In genomic region chr2:9590635-9591034, GRCh38 we compare ENCODE assay signal across 19 cellular contexts. TPM values are rescaled to one million over a fixed set of nuclear protein-coding genes. Genes with fewer than 3 reads are reported as not detected.
DNase-seq lines count a peak whose midpoint lies in the region; ATAC-seq, FAIRE-seq and TF ChIP-seq lines count a peak whose summit lies in the region.
"Had no signal": no experiment of that assay in that cellular context is flagged by ENCODE, and none has a peak within 500 bp of the region (broad histone marks: within the 10 kb centered on the region; RNA-seq: fewer than 3 reads in every experiment).

No MANE protein-coding gene starts in this region.

- H3K36me3 Mint-ChIP-seq in activated CD4-positive, alpha-beta memory T cell treated with anti-CD3 and anti-CD28 coated beads for 36 hours, result peaks cover 48% of the 10 kb centered on the region

- CTCF ChIA-PET in A673 (lab: Charles Lee), result no interaction called here
- CTCF ChIA-PET in activated CD4-positive, alpha-beta memory T cell treated with anti-CD3 and anti-CD28 coated beads for 36 hours (lab: Charles Lee), result interaction anchor here (1.1 to 4.1 kb wide), 5 partner anchors 11 to 209 kb away, joined by 3 to 17 read pairs (median 5); partner anchors contain the start of gene ADAM17

- TF ChIP-seq POLR2A in GM12891 (IDR thresholded peaks at IDR 0.05; ENCODE audit: low read depth, low read length), result no peak

- no peak for DNase-seq in A673 (ENCODE audit: low spot score)
- DNase-seq in GM12891 (ENCODE audit: insufficient read length, low spot score), result no peak
- DNase-seq in activated CD4-positive, alpha-beta memory T cell treated with anti-CD3 and anti-CD28 coated beads for 36 hours, result no peak
- DNase-seq in epithelial cell of prostate (ENCODE audit: low read depth, low spot score), result no peak
- DNase-seq: AML-193, heart left ventricle, NCI-H1048, NCI-H2029, NCI-H446, pancreas, SW 1271, WERI-Rb-1 had no signal

- H3K9me3 Mint-ChIP-seq in activated CD4-positive, alpha-beta memory T cell treated with anti-CD3 and anti-CD28 coated beads for 36 hours, result no peaks in the 10 kb centered on the region
- H3K9me3 Mint-ChIP-seq: activated naive CD4-positive, alpha-beta T cell treated with anti-CD3 and anti-CD28 coated beads, Interleukin-2, amount 50 U/mL, for 72 hours had no signal

- H3K4me3 ChIP-seq in A673 (ENCODE audit: low read depth, low read length, poor library complexity, severe bottlenecking), result no peak overlapping the region
- H3K4me3 ChIP-seq: HAP-1, heart left ventricle, pancreas had no signal

- no peak for ATAC-seq in HG03432 (IDR thresholded peaks at IDR 0.05; ENCODE audit: unreplicated experiment)
- ATAC-seq in HG03175 (IDR thresholded peaks at IDR 0.05; ENCODE audit: unreplicated experiment), result no peak
- ATAC-seq in HG03025 (IDR thresholded peaks at IDR 0.05; ENCODE audit: low FRiP score, unreplicated experiment), result no peak
- ATAC-seq: heart left ventricle, pancreas had no signal

- intact Hi-C loops in A673 (cut with micrococcal nuclease; ENCODE audit: unreplicated experiment), result no loop called here
- intact Hi-C loops in activated CD4-positive, alpha-beta memory T cell treated with anti-CD3 and anti-CD28 coated beads for 36 hours (cut with micrococcal nuclease), result no loop called here

- H3K27ac Mint-ChIP-seq in activated CD4-positive, alpha-beta memory T cell treated with anti-CD3 and anti-CD28 coated beads for 36 hours, result peak overlapping the region; percentile 57

- H3K9me3 ChIP-seq in A673 (ENCODE audit: low read depth, low read length, poor library complexity, severe bottlenecking), result no peaks in the 10 kb centered on the region
- H3K9me3 ChIP-seq: HAP-1, heart left ventricle, pancreas had no signal

- TF ChIP-seq CTCF in A673 (conservative IDR thresholded peaks at IDR 0.05; ENCODE audit: low read depth, low read length), result no peak

- H3K36me3 ChIP-seq in A673 (ENCODE audit: insufficient read depth, low read length, poor library complexity, severe bottlenecking), result peaks cover 60% of the 10 kb centered on the region

- H3K27me3 ChIP-seq in A673 (replicated peaks; ENCODE audit: insufficient read depth, low read depth, low read length, poor library complexity), result no peaks in the 10 kb centered on the region
- H3K27me3 ChIP-seq: heart left ventricle, pancreas had no signal

- H3K4me1 Mint-ChIP-seq in activated CD4-positive, alpha-beta memory T cell treated with anti-CD3 and anti-CD28 coated beads for 36 hours (ENCODE audit: low read depth), result peaks cover 56% of the 10 kb centered on the region

- no peaks in the 10 kb centered on the region for H3K27me3 Mint-ChIP-seq in activated CD4-positive, alpha-beta memory T cell treated with anti-CD3 and anti-CD28 coated beads for 36 hours

- H3K27ac ChIP-seq in A673 (ENCODE audit: low read depth, low read length, poor library complexity, severe bottlenecking), result peak overlapping the region; percentile 16
- peak overlapping the region; percentile 6 for H3K27ac ChIP-seq in epithelial cell of prostate
- H3K27ac ChIP-seq: heart left ventricle, KMS-11, pancreas, RWPE1, WERI-Rb-1 had no signal

- POLR2A ChIA-PET in A673 (lab: Charles Lee; ENCODE audit: low non-redundant PET), result no interaction called here
- POLR2A ChIA-PET in activated CD4-positive, alpha-beta memory T cell treated with anti-CD3 and anti-CD28 coated beads for 36 hours (lab: Charles Lee), result interaction anchor here (0.9 to 1.6 kb wide), 6 partner anchors 27 to 168 kb away, joined by 3 to 5 read pairs (median 4); partner anchors contain the start of genes ADAM17, ITGB1BP1 and YWHAQ

- no peak overlapping the region for H3K4me3 Mint-ChIP-seq in activated CD4-positive, alpha-beta memory T cell treated with anti-CD3 and anti-CD28 coated beads for 36 hours

- FAIRE-seq in GM12891 (lab: Jason Lieb, UNC), result peak; percentile 5
- FAIRE-seq: pancreas had no signal

- no TSS peak for BruUV-seq in A673 (replicated peaks; lab: Mats Ljungman, UMichigan)

- peaks cover 22% of the 10 kb centered on the region for H3K4me1 ChIP-seq in A673 (ENCODE audit: insufficient read depth, low read length, poor library complexity, severe bottlenecking)
- H3K4me1 ChIP-seq: HAP-1 had no signal

TF ChIP-seq in GM12891, 5 proteins besides CTCF, POLR2A, EP300 and RAD21:
- TF ChIP-seq POLR2AphosphoS5 (IDR thresholded peaks at IDR 0.05; ENCODE audit: low read depth, low read length), result no peak
- TF ChIP-seq POU2F2 (IDR thresholded peaks at IDR 0.05; ENCODE audit: low read depth, low read length), result no peak
- no peak for TF ChIP-seq SPI1 (IDR thresholded peaks at IDR 0.05; ENCODE audit: low read depth, low read length)
- TF ChIP-seq PAX5 (IDR thresholded peaks at IDR 0.05; ENCODE audit: insufficient read depth, low read length, severe bottlenecking), result no peak
- TF ChIP-seq TAF1 (IDR thresholded peaks at IDR 0.05; ENCODE audit: low read depth, low read length), result no peak

RNA-seq across cellular contexts. Expression of gene ADAM17, which starts 35.0 kb away (rescaled TPM):
- total RNA-seq in A673 (2021), result 34.2 and 40.1 TPM in 2 replicates
- polyA plus RNA-seq in GM12891 (2012; ENCODE audit: low read depth, missing spikeins), result 6.0 TPM
- 10 to 100 TPM; 24.0 to 24.7 TPM for total RNA-seq in activated CD4-positive, alpha-beta memory T cell treated with anti-CD3 and anti-CD28 coated beads for 36 hours

RNA-seq across cellular contexts. Expression of gene YWHAQ, which starts 40.2 kb away (rescaled TPM):
- 505 and 533 TPM in 2 replicates for total RNA-seq in A673 (2021)
- polyA plus RNA-seq in GM12891 (2012; ENCODE audit: low read depth, missing spikeins), result 159 TPM
- total RNA-seq in activated CD4-positive, alpha-beta memory T cell treated with anti-CD3 and anti-CD28 coated beads for 36 hours, result 100 to 1,000 TPM; 495 to 541 TPM
